ENCODE assay signal across 16 cellular contexts in genomic region chr2:239379641-239380170, GRCh38. TPM values are rescaled to one million over a fixed set of nuclear protein-coding genes. Genes with fewer than 3 reads are reported as not detected.
A peak's percentile ranks its signal among the peaks of the same experiment; 100 is the strongest.
DNase-seq lines count a peak whose midpoint lies in the region; ATAC-seq, FAIRE-seq and TF ChIP-seq lines count a peak whose summit lies in the region.
"Had no signal": no experiment of that assay in that cellular context is flagged by ENCODE, and none has a peak within 500 bp of the region (broad histone marks: within the 10 kb centered on the region; RNA-seq: fewer than 3 reads in every experiment).

No MANE protein-coding gene starts in this region.

- H3K4me1 ChIP-seq in mammary epithelial cell (ENCODE audit: insufficient read depth, low read length) = no peaks in the 10 kb centered on the region
- H3K4me1 ChIP-seq in HepG2 (ENCODE audit: insufficient read depth, low read length) = no peaks in the 10 kb centered on the region
- no peaks in the 10 kb centered on the region for H3K4me1 ChIP-seq in aorta (ENCODE audit: control insufficient read depth in 1 of 2, insufficient read depth in 2 of 2, low read length in 2 of 2)
- H3K4me1 ChIP-seq: colonic mucosa had no signal

- H3K36me3 ChIP-seq in mammary epithelial cell (ENCODE audit: insufficient read depth, low read length) = no peaks in the 10 kb centered on the region
- peaks cover 5 to 20% of the 10 kb centered on the region in 2 experiments; a peak in 4 of 5 replicates for H3K36me3 ChIP-seq in HepG2 (replicated peaks in 1 of 2; ENCODE audit: control insufficient read depth in 1 of 2, insufficient read depth in 2 of 2, low read length in 2 of 2)
- no peaks in the 10 kb centered on the region for H3K36me3 ChIP-seq in aorta (ENCODE audit: control insufficient read depth in 1 of 2, insufficient read depth in 2 of 2, low read length in 1 of 2)
- H3K36me3 ChIP-seq: colonic mucosa had no signal

- H3K4me1 Mint-ChIP-seq in MCF 10A (ENCODE audit: insufficient read depth, unreplicated experiment) = peaks cover 5% of the 10 kb centered on the region
- peaks cover 45% of the 10 kb centered on the region for H3K4me1 Mint-ChIP-seq in WTC11

- no peak for TF ChIP-seq EP300 in HepG2 (IDR thresholded peaks at IDR 0.05; ENCODE audit: low read depth in 2 of 2, low read length in 2 of 2)
- no peak for TF ChIP-seq EP300 in HepG2 (CRISPR knock-in tag; IDR thresholded peaks at IDR 0.05; ENCODE audit: borderline replicate concordance)

- H3K4me2 ChIP-seq in mammary epithelial cell (ENCODE audit: insufficient read depth, low read depth, low read length) = no peak overlapping the region
- H3K4me2 ChIP-seq in HepG2 (ENCODE audit: low read depth, low read length) = no peak overlapping the region

- H3K79me2 ChIP-seq in mammary epithelial cell (ENCODE audit: insufficient read depth, low read length) = peaks cover 10% of the 10 kb centered on the region
- peaks cover 14% of the 10 kb centered on the region for H3K79me2 ChIP-seq in HepG2 (ENCODE audit: insufficient read depth, low read length)

- DNase-seq in MCF 10A (ENCODE audit: unreplicated experiment) (no peak), mammary epithelial cell (no peak), WTC11 (ENCODE audit: low spot score) (peak; percentile 45), HepG2 (ENCODE audit: low spot score) (no peak), aorta (peak; percentile 42 to 73), NOMO-1 treated with DMSO at 0.1 percent for 48 hours (lab: John Stamatoyannopoulos, UW; ENCODE audit: unreplicated experiment) (no peak), NCI-H128 (lab: John Stamatoyannopoulos, UW; ENCODE audit: unreplicated experiment) (no peak)
- no peak for DNase-seq in stimulated activated CD4-positive, alpha-beta T cell treated with anti-CD3 and anti-CD28 coated beads, Interleukin-4, amount 100 ng/mL, for 1 hour
- DNase-seq: activated CD4-positive, alpha-beta T cell treated with anti-CD3 and anti-CD28 coated beads for 4 hours; colonic mucosa; GDM1; stimulated activated CD4-positive, alpha-beta T cell treated with anti-CD3 and anti-CD28 coated beads, Interleukin-4, amount 100 ng/mL, for 4 hours had no signal

- in situ Hi-C loops in mammary epithelial cell (cut with MboI; ENCODE audit: low sequenced_read_pairs in 2 of 2) (no loop called here), HepG2 (cut with HindIII; ENCODE audit: extremely low pct_ligation_motif_present, low pct_unique_long_range_greater_than_20kb) (no loop called here)

- H2AFZ ChIP-seq in mammary epithelial cell (ENCODE audit: low read depth, low read length) = no peak overlapping the region
- H2AFZ ChIP-seq in HepG2 (ENCODE audit: low read length) = no peak overlapping the region

- H3K36me3 Mint-ChIP-seq in MCF 10A (ENCODE audit: insufficient read depth, unreplicated experiment) (no peaks in the 10 kb centered on the region), WTC11 (no peaks in the 10 kb centered on the region)

- H3K27me3 Mint-ChIP-seq in MCF 10A (ENCODE audit: insufficient read depth, unreplicated experiment) (no peaks in the 10 kb centered on the region), WTC11 (ENCODE audit: low read depth) (no peaks in the 10 kb centered on the region)
- H3K27me3 Mint-ChIP-seq: stimulated activated naive CD8-positive, alpha-beta T cell treated with anti-CD3 and anti-CD28 coated beads, Interleukin-15, amount 100 ng/mL, for 72 hours had no signal

- POLR2A ChIA-PET in MCF 10A (lab: Yijun Ruan, JAX) = interaction anchor here (1.3 kb wide), 1 partner anchor 10 kb away, joined by 5 read pairs; no protein-coding TSS in a partner anchor
- POLR2A ChIA-PET in WTC11 (lab: Charles Lee) = no interaction called here
- POLR2A ChIA-PET in HepG2 (lab: Yijun Ruan, JAX) = interaction anchor here (1.8 kb wide), 1 partner anchor 21 kb away, joined by 7 read pairs; the partner anchor contains the start of gene HDAC4

- BruUV-seq in MCF 10A (replicated peaks; lab: Mats Ljungman, UMichigan) = no TSS peak
- no TSS peak for BruUV-seq in mammary epithelial cell (replicated peaks; lab: Mats Ljungman, UMichigan)
- no TSS peak for BruUV-seq in HepG2 (replicated peaks; lab: Mats Ljungman, UMichigan)

- TF ChIP-seq POLR2A in HepG2 (IDR thresholded peaks at IDR 0.05; ENCODE audit: insufficient read depth in 1 of 2, low read depth in 2 of 2, low read length in 2 of 2) = no peak

- H3K27me3 ChIP-seq in mammary epithelial cell (ENCODE audit: insufficient read depth, low read length) (no peaks in the 10 kb centered on the region), HepG2 (ENCODE audit: control insufficient read depth in 1 of 2, insufficient read depth in 2 of 2, low read length in 2 of 2) (no peaks in the 10 kb centered on the region), aorta (ENCODE audit: control insufficient read depth in 1 of 2, insufficient read depth in 2 of 2, low read length in 1 of 2) (no peaks in the 10 kb centered on the region)
- H3K27me3 ChIP-seq: colonic mucosa had no signal

- no peaks in the 10 kb centered on the region for H4K20me1 ChIP-seq in mammary epithelial cell (ENCODE audit: insufficient read depth, low read length)
- peaks cover 15% of the 10 kb centered on the region; the same call in 1 of the 2 replicates for H4K20me1 ChIP-seq in HepG2 (ENCODE audit: insufficient read depth, low read length)

- H3K27ac Mint-ChIP-seq in MCF 10A (ENCODE audit: low read depth, unreplicated experiment) (peak overlapping the region; percentile 35), WTC11 (no peak overlapping the region)
- H3K27ac Mint-ChIP-seq: stimulated activated naive CD8-positive, alpha-beta T cell treated with anti-CD3 and anti-CD28 coated beads, Interleukin-15, amount 100 ng/mL, for 72 hours had no signal

- H3K9me3 ChIP-seq in mammary epithelial cell (replicated peaks; ENCODE audit: insufficient read depth, low read length) (no peaks in the 10 kb centered on the region), HepG2 (ENCODE audit: low read length) (no peaks in the 10 kb centered on the region), aorta (ENCODE audit: control insufficient read depth, low read length) (no peaks in the 10 kb centered on the region)
- H3K9me3 ChIP-seq: colonic mucosa, mucosa of descending colon had no signal

- no peaks in the 10 kb centered on the region for H3K9me3 Mint-ChIP-seq in MCF 10A (ENCODE audit: unreplicated experiment)
- no peaks in the 10 kb centered on the region for H3K9me3 Mint-ChIP-seq in WTC11
- H3K9me3 Mint-ChIP-seq: stimulated activated naive CD8-positive, alpha-beta T cell treated with anti-CD3 and anti-CD28 coated beads, Interleukin-15, amount 100 ng/mL, for 72 hours had no signal

- CTCF ChIA-PET in MCF 10A (lab: Yijun Ruan, JAX) (no interaction called here), mammary epithelial cell (lab: Charles Lee; ENCODE audit: low non-redundant PET) (no interaction called here), WTC11 (lab: Charles Lee) (no interaction called here), HepG2 (lab: Yijun Ruan, JAX; ENCODE audit: low intra/inter-chr PET ratio, low total read pairs) (no interaction called here)

- H3K4me3 ChIP-seq in mammary epithelial cell (replicated peaks in 1 of 3; ENCODE audit: insufficient read depth in 1 of 3, low read depth in 2 of 3, low read length in 3 of 3) (no peak overlapping the region), HepG2 (replicated peaks in 1 of 3; ENCODE audit: insufficient read depth in 1 of 3, low read depth in 2 of 3, low read length in 3 of 3) (no peak overlapping the region), aorta (ENCODE audit: low read length in 2 of 2) (no peak overlapping the region)
- H3K4me3 ChIP-seq: colonic mucosa, mucosa of descending colon had no signal

- no peak for FAIRE-seq in HepG2 (lab: Jason Lieb, UNC)
- FAIRE-seq: GM18507 had no signal

- WGBS in mammary epithelial cell (ENCODE audit: low coverage, missing lambda C conversion rate) = 91% methylated on average over 17 of the region's 19 CpGs
- 95% methylated on average over 18 of the region's 19 CpGs for WGBS in HepG2 (ENCODE audit: low lambda C conversion rate)
- 94 to 96% methylated on average over 19 of the region's 19 CpGs for WGBS in aorta, 2 donors

- ATAC-seq in WTC11 (peak; percentile 41), HepG2 (no peak), aorta (ENCODE audit: low FRiP score) (no peak)
- ATAC-seq: mucosa of descending colon; stimulated activated naive CD8-positive, alpha-beta T cell treated with anti-CD3 and anti-CD28 coated beads, Interleukin-15, amount 100 ng/mL, for 72 hours had no signal

- TF ChIP-seq RAD21 in HepG2 (CRISPR knock-in tag; IDR thresholded peaks at IDR 0.05) = no peak

- H3K27ac ChIP-seq in mammary epithelial cell (ENCODE audit: insufficient read depth, low read depth, low read length) (no peak overlapping the region), HepG2 (ENCODE audit: extremely low read length, insufficient read depth, low read length) (no peak overlapping the region), aorta (ENCODE audit: low read depth in 1 of 2, low read length in 2 of 2) (no peak overlapping the region)
- H3K27ac ChIP-seq: C4-2B, colonic mucosa had no signal

- no peak overlapping the region for H3K4me3 Mint-ChIP-seq in MCF 10A (ENCODE audit: unreplicated experiment)
- H3K4me3 Mint-ChIP-seq in WTC11 = no peak overlapping the region

- TF ChIP-seq CTCF in MCF 10A (IDR thresholded peaks at IDR 0.05; ENCODE audit: unreplicated experiment) (no peak), mammary epithelial cell (conservative IDR thresholded peaks at IDR 0.05 in 1 of 2, IDR thresholded peaks at IDR 0.05 in 1 of 2; ENCODE audit: extremely low read depth in 1 of 2, insufficient read depth in 1 of 2, low read depth in 1 of 2, low read length in 2 of 2) (no peak), WTC11 (IDR thresholded peaks at IDR 0.05) (no peak), HepG2 (CRISPR knock-in tag; IDR thresholded peaks at IDR 0.05) (peak; percentile 51)

- H3K9ac ChIP-seq in mammary epithelial cell (ENCODE audit: insufficient read depth, low read length) (no peak overlapping the region), HepG2 (ENCODE audit: insufficient read depth, low read depth, low read length) (no peak overlapping the region)

- dilution Hi-C loops in mammary epithelial cell (cut with HindIII; ENCODE audit: low sequenced_read_pairs) = no loop called here

- intact Hi-C loops in MCF 10A (cut with micrococcal nuclease) (no loop called here), mammary epithelial cell (cut with micrococcal nuclease) (no loop called here), HepG2 (cut with micrococcal nuclease; ENCODE audit: unreplicated experiment) (no loop called here), aorta (cut with DNase I) (no loop called here)

RNA-seq across cellular contexts. Expression of gene HDAC4, which starts 21.1 kb away (rescaled TPM):
- 21.8 and 23.8 TPM in 2 replicates for total RNA-seq in MCF 10A (2022)
- 10 to 100 TPM; 18.4 to 20.2 TPM for total RNA-seq in mammary epithelial cell
- 8.9 TPM for polyA plus RNA-seq in mammary epithelial cell
- 12.6 TPM for polyA minus RNA-seq in mammary epithelial cell
- total RNA-seq in WTC11 (2021) = 35.0 to 44.4 TPM (median 42.3 TPM) in 3 replicates
- total RNA-seq in HepG2 (2016; rRNA removed; fragmentation: Illumina TruSeq; extraction: Trizol) = 9.1 and 10.1 TPM in 2 replicates
- 19.0 and 23.2 TPM in 2 replicates for total RNA-seq in HepG2 (2016; cell fraction: cytosol; rRNA removed; fragmentation: Illumina TruSeq; extraction: Trizol; ENCODE audit: low read depth)
- total RNA-seq in HepG2 (2016; cell fraction: insoluble cytoplasmic fraction; rRNA removed; fragmentation: Illumina TruSeq; extraction: Trizol) = 8.7 and 10.2 TPM in 2 replicates
- 8.0 and 11.2 TPM in 2 replicates for total RNA-seq in HepG2 (2016; cell fraction: membrane; rRNA removed; fragmentation: Illumina TruSeq; extraction: Trizol)
- total RNA-seq in HepG2 (2016; cell fraction: nucleus; rRNA removed; fragmentation: Illumina TruSeq; extraction: Trizol) = 14.9 and 20.4 TPM in 2 replicates
- polyA plus RNA-seq in HepG2 (2011; rRNA removed) = 11.5 and 11.9 TPM in 2 replicates
- polyA plus RNA-seq in HepG2 (2011; cell fraction: cytosol; rRNA removed) = 6.8 and 7.6 TPM in 2 replicates
- polyA plus RNA-seq in HepG2 (2011; cell fraction: nucleus; rRNA removed) = 60.5 and 78.4 TPM in 2 replicates
- 8.7 and 10.7 TPM in 2 replicates for polyA plus RNA-seq in HepG2 (2012)
- 0.57 and 0.92 TPM in 2 replicates for polyA plus RNA-seq in HepG2 (2016; cell fraction: cytosol; fragmentation: Illumina TruSeq; extraction: Trizol; ENCODE audit: low read depth)
- 5.1 and 7.0 TPM in 2 replicates for polyA plus RNA-seq in HepG2 (2016; cell fraction: insoluble cytoplasmic fraction; fragmentation: Illumina TruSeq; extraction: Trizol; ENCODE audit: low read depth)
- polyA plus RNA-seq in HepG2 (2016; cell fraction: membrane; fragmentation: Illumina TruSeq; extraction: Trizol; ENCODE audit: low read depth) = 1.6 and 2.5 TPM in 2 replicates
- polyA plus RNA-seq in HepG2 (2016; cell fraction: nucleus; fragmentation: Illumina TruSeq; extraction: Trizol; ENCODE audit: insufficient read depth, low read depth) = 12.4 and 16.1 TPM in 2 replicates
- polyA minus RNA-seq in HepG2 (2011; rRNA and poly(A)+ RNA removed; ENCODE audit: low replicate concordance) = 27.5 and 29.0 TPM in 2 replicates
- polyA minus RNA-seq in HepG2 (2011; cell fraction: cytosol; rRNA and poly(A)+ RNA removed) = 10.9 and 14.4 TPM in 2 replicates
- polyA minus RNA-seq in HepG2 (2011; cell fraction: nucleus; rRNA and poly(A)+ RNA removed) = 64.9 and 80.1 TPM in 2 replicates
- 10 to 100 TPM; 50.7 to 75.5 TPM for total RNA-seq in aorta
- 1 to 10 TPM; 6.8 to 9.6 TPM for polyA plus RNA-seq in aorta

Comparison
In these comparisons a context has a peak if more than half of its experiments do, and no peak if none do; other contexts are left out.
1. DNase-seq: peak in WTC11 (single experiment) and aorta (2 of 2); none in MCF 10A (single experiment), mammary epithelial cell (single experiment), HepG2 (single experiment), NOMO-1 treated with DMSO at 0.1 percent for 48 hours (single experiment), NCI-H128 (single experiment) and stimulated activated CD4-positive, alpha-beta T cell treated with anti-CD3 and anti-CD28 coated beads, Interleukin-4, amount 100 ng/mL, for 1 hour (single experiment).